In the genomic region with DNA sequence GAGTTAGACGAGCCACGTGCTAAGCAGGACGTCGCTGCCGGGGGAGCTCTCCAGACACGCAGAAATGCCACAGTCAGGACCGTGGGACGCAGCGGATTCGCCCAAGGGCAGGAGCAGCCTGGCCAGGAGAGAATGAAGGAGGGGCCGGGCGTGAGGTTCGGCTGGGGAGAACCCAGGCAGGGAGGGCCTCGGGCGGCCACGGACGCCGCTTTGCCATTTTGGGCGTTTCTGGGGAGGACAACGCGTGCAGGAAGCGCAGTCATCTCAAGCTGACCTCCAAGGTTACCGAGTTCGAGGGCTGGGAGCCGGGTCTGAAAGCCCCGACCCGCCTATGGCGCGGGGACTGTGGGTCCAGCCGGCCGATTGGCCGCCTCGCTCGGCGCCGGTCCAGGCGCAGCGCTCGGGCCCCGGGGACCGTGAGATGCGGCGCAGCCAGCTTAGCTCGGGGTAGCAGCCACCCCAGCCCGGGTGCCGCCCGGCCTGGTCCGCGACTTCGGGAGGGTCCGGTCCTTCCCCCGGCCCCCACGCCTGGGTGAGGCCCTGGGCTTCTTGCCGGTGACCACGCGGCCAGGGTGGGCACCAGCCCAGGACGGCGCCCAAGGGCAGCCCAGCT, we compare ENCODE assay signal across 9 cellular contexts. TPM values are rescaled to one million over a fixed set of nuclear protein-coding genes. Genes with fewer than 3 reads are reported as not detected.
DNase-seq lines count a peak whose midpoint lies in the region; TF ChIP-seq lines count a peak whose summit lies in the region.
"Had no signal": no experiment of that assay in that cellular context is flagged by ENCODE, and none has a peak within 500 bp of the region (broad histone marks: within the 10 kb centered on the region; RNA-seq: fewer than 3 reads in every experiment).

No MANE protein-coding gene starts in this region.

- no peaks in the 10 kb centered on the region for H3K9me3 ChIP-seq in CD4-positive, alpha-beta memory T cell (ENCODE audit: control insufficient read depth in 1 of 2, low read length in 2 of 2)
- H3K9me3 ChIP-seq in H9 (ENCODE audit: control insufficient read depth, low read depth, low read length) (no peaks in the 10 kb centered on the region), OCI-LY1 (ENCODE audit: low read length) (no peaks in the 10 kb centered on the region), iPS DF 6.9 (ENCODE audit: control insufficient read depth, insufficient read depth, low read length) (no peaks in the 10 kb centered on the region), spleen (no peaks in the 10 kb centered on the region)

- H3K27ac ChIP-seq in CD4-positive, alpha-beta memory T cell (ENCODE audit: low read depth, low read length), result peak overlapping the region; percentile 92
- H3K27ac ChIP-seq in H9 (ENCODE audit: insufficient read length, low read depth, low read length) (no peak overlapping the region), OCI-LY1 (ENCODE audit: low read depth, low read length, poor library complexity, severe bottlenecking) (peak overlapping the region; percentile 81), iPS DF 6.9 (ENCODE audit: low read length) (no peak overlapping the region), spleen (peak overlapping the region; percentile 89 to 98 (median 96))

- H3K14ac ChIP-seq in H9 (ENCODE audit: insufficient read depth, low read length), result 0 out of 2 replicates have a peak overlapping the region, but pooled peaks have one; percentile 19

- no peak overlapping the region for H3T11ph ChIP-seq in H9 (ENCODE audit: low read length)

- H2BK15ac ChIP-seq in H9 (ENCODE audit: low read depth, low read length), result no peak overlapping the region

- H3K79me1 ChIP-seq in H9 (ENCODE audit: insufficient read depth, low read depth, low read length, poor library complexity, severe bottlenecking), result no peaks in the 10 kb centered on the region

- peak overlapping the region; percentile 61 to 70 for H3K4me3 ChIP-seq in CD4-positive, alpha-beta memory T cell (ENCODE audit: low read length in 2 of 2)
- H3K4me3 ChIP-seq in OCI-LY1 (ENCODE audit: low read depth, low read length, poor library complexity, severe bottlenecking), result peak overlapping the region; percentile 70
- H3K4me3 ChIP-seq in iPS DF 6.9 (ENCODE audit: low read length), result peak overlapping the region; percentile 44; the same call in 1 of the 2 replicates
- peak overlapping the region; percentile 51 to 90 (median 79) for H3K4me3 ChIP-seq in spleen

- H3F3A ChIP-seq in OCI-LY1 (ENCODE audit: insufficient read depth, low read length), result no peaks in the 10 kb centered on the region

- peak overlapping the region; percentile 90 to 99 (median 96) for H3K27ac Mint-ChIP-seq in CD4-positive, alpha-beta memory T cell
- no peak overlapping the region for H3K27ac Mint-ChIP-seq in H9

- H3K56ac ChIP-seq in H9 (ENCODE audit: insufficient read length, low read depth, low read length), result no peak overlapping the region

- no peak overlapping the region for H3K18ac ChIP-seq in H9 (ENCODE audit: insufficient read length, low read depth, low read length)

- DNase-seq in CD4-positive, alpha-beta memory T cell, result peak in 2 of 5 donors; percentile 19 to 24
- DNase-seq in H9 (no peak), amniotic epithelial cell (ENCODE audit: low read depth) (peak; percentile 18), iPS DF 6.9 (ENCODE audit: low read depth, low spot score) (no peak), spleen (peak; percentile 91), globus pallidus (ENCODE audit: low spot score) (no peak), NK-92 (lab: John Stamatoyannopoulos, UW; ENCODE audit: unreplicated experiment) (no peak)

- H3K4me2 ChIP-seq in H9 (ENCODE audit: insufficient read depth, insufficient read length, low read length) (peak overlapping the region; percentile 79), OCI-LY1 (ENCODE audit: low read length) (peak overlapping the region; percentile 89)

- H3K23ac ChIP-seq in H9 (ENCODE audit: insufficient read length, low read depth, low read length), result no peak overlapping the region

- CTCF ChIA-PET in CD4-positive, alpha-beta memory T cell (lab: Charles Lee; ENCODE audit: partially characterized antibody), result interaction anchor here (0.6 to 3.4 kb wide), 13 partner anchors 10 to 292 kb away, joined by 3 to 38 read pairs (median 5); a partner anchor contains a TSS

- POLR2A ChIA-PET in CD4-positive, alpha-beta memory T cell (lab: Charles Lee; ENCODE audit: partially characterized antibody), result interaction anchor here (0.8 to 4.4 kb wide), 42 partner anchors 9 to 358 kb away, joined by 3 to 86 read pairs (median 6); a partner anchor contains a TSS

- intact Hi-C loops in CD4-positive, alpha-beta memory T cell (cut with micrococcal nuclease), result loop anchor here (1.0 to 5.0 kb wide), 7 partner anchors 9 to 239 kb away; a partner anchor contains a TSS
- intact Hi-C loops in spleen (cut with DNase I; ENCODE audit: low total_unique reads), result no loop called here

- no peak overlapping the region for H2AK5ac ChIP-seq in H9 (ENCODE audit: insufficient read length, low read length)

- H2BK120ac ChIP-seq in H9 (ENCODE audit: low read depth, low read length, poor library complexity, severe bottlenecking), result no peak overlapping the region

- no peaks in the 10 kb centered on the region for H3K9me3 Mint-ChIP-seq in CD4-positive, alpha-beta memory T cell
- H3K9me3 Mint-ChIP-seq in H9, result no peaks in the 10 kb centered on the region

- H3K27me3 Mint-ChIP-seq in CD4-positive, alpha-beta memory T cell, result no peaks in the 10 kb centered on the region
- peaks cover 10% of the 10 kb centered on the region for H3K27me3 Mint-ChIP-seq in H9 (ENCODE audit: low read depth)

- no peaks in the 10 kb centered on the region for H3K9me2 ChIP-seq in OCI-LY1 (ENCODE audit: low read depth, low read length)

- H2BK20ac ChIP-seq in H9 (ENCODE audit: low read depth, low read length, poor library complexity, severe bottlenecking), result no peak overlapping the region

- no peaks in the 10 kb centered on the region for H3K79me2 ChIP-seq in H9 (ENCODE audit: insufficient read depth, low read length)
- no peaks in the 10 kb centered on the region for H3K79me2 ChIP-seq in OCI-LY1 (ENCODE audit: insufficient read depth, low read length)

- peak overlapping the region; percentile 82 to 93 (median 88) for H3K4me3 Mint-ChIP-seq in CD4-positive, alpha-beta memory T cell
- peak overlapping the region; percentile 74 to 93 for H3K4me3 Mint-ChIP-seq in H9

- H3K4me1 Mint-ChIP-seq in CD4-positive, alpha-beta memory T cell, result peaks cover 17 to 37% (median 28%) of the 10 kb centered on the region in 4 donors
- H3K4me1 Mint-ChIP-seq in H9, result peaks cover 17 to 21% of the 10 kb centered on the region in 2 experiments

- H3K27me3 ChIP-seq in CD4-positive, alpha-beta memory T cell (ENCODE audit: insufficient read depth, low read length), result no peaks in the 10 kb centered on the region
- no peaks in the 10 kb centered on the region for H3K27me3 ChIP-seq in H9 (ENCODE audit: insufficient read depth, low read length)
- H3K27me3 ChIP-seq in OCI-LY1 (ENCODE audit: insufficient read depth, low read length), result no peaks in the 10 kb centered on the region; the same call in 1 of the 2 replicates
- no peaks in the 10 kb centered on the region for H3K27me3 ChIP-seq in iPS DF 6.9 (ENCODE audit: control insufficient read depth, insufficient read depth, low read length)
- H3K27me3 ChIP-seq in spleen (replicated peaks in 1 of 7), result no peaks in the 10 kb centered on the region

- H2BK12ac ChIP-seq in H9 (ENCODE audit: insufficient read length, low read depth, low read length), result no peak overlapping the region

- no peak overlapping the region for H2BK5ac ChIP-seq in H9 (ENCODE audit: insufficient read length, low read length)

- TF ChIP-seq POLR2A in spleen (IDR thresholded peaks at IDR 0.05), result no peak

- H3K23me2 ChIP-seq in H9 (ENCODE audit: insufficient read length, low read depth, low read length, poor library complexity, severe bottlenecking), result peaks cover 12% of the 10 kb centered on the region

- no peak overlapping the region for H4K91ac ChIP-seq in H9 (ENCODE audit: insufficient read length, low read depth, low read length)

- no CpG with 5 or more reads among the region's 58 CpGs for WGBS in H9 (ENCODE audit: extremely low coverage, insufficient read length, low lambda C conversion rate)
- WGBS in iPS DF 6.9 (ENCODE audit: insufficient coverage, insufficient read length), result no CpG with 5 or more reads among the region's 58 CpGs
- 0 to 1% (median 0%) methylated on average over 11 to 58 of the region's 58 CpGs for WGBS in spleen, 5 donors

- H4K20me1 ChIP-seq in H9 (ENCODE audit: control insufficient read depth, insufficient read depth, insufficient read length) (no peaks in the 10 kb centered on the region), OCI-LY1 (ENCODE audit: insufficient read depth, low read length) (no peaks in the 10 kb centered on the region)

- TF ChIP-seq CTCF in H9 (conservative IDR thresholded peaks at IDR 0.05) (no peak), OCI-LY1 (IDR thresholded peaks at IDR 0.05; ENCODE audit: low read length) (no peak), spleen (IDR thresholded peaks at IDR 0.05 in 8 of 11, conservative IDR thresholded peaks at IDR 0.05 in 3 of 11) (no peak)

- H4K8ac ChIP-seq in H9 (replicated peaks; ENCODE audit: insufficient read length, low read depth, low read length), result no peak overlapping the region

- H4K5ac ChIP-seq in H9 (ENCODE audit: insufficient read length, low read depth, low read length), result no peak overlapping the region

- H3K36me3 ChIP-seq in CD4-positive, alpha-beta memory T cell (ENCODE audit: insufficient read depth, low read length), result no peaks in the 10 kb centered on the region
- H3K36me3 ChIP-seq in OCI-LY1 (ENCODE audit: insufficient read depth, low read length), result peaks cover 21% of the 10 kb centered on the region
- 0 out of 2 replicates have a peak, but pooled peaks cover under 1% of the 10 kb centered on the region for H3K36me3 ChIP-seq in iPS DF 6.9 (ENCODE audit: control insufficient read depth, insufficient read depth, low read length)
- peaks cover 0 to 54% (median 28%) of the 10 kb centered on the region in 6 donors for H3K36me3 ChIP-seq in spleen

- H3K9ac ChIP-seq in H9 (ENCODE audit: extremely low read depth, insufficient read length, low read length) (no peak overlapping the region), OCI-LY1 (ENCODE audit: low read length) (peak overlapping the region; percentile 86)

- H3K4me1 ChIP-seq in CD4-positive, alpha-beta memory T cell (ENCODE audit: insufficient read depth, low read length), result peaks cover 29% of the 10 kb centered on the region
- H3K4me1 ChIP-seq in H9 (ENCODE audit: insufficient read depth, low read length) (no peaks in the 10 kb centered on the region), OCI-LY1 (ENCODE audit: insufficient read depth, low read length, severe bottlenecking) (peaks cover 34% of the 10 kb centered on the region), iPS DF 6.9 (ENCODE audit: control insufficient read depth, insufficient read depth, low read length) (no peaks in the 10 kb centered on the region; the same call in 1 of the 2 replicates), spleen (peaks cover 14 to 71% (median 35%) of the 10 kb centered on the region in 6 donors)

- H3K36me3 Mint-ChIP-seq in CD4-positive, alpha-beta memory T cell, result peaks cover 5 to 25% of the 10 kb centered on the region in 2 donors
- peaks cover 0 to 9% (median 4%) of the 10 kb centered on the region in 3 experiments; a peak in 3 of 7 replicates for H3K36me3 Mint-ChIP-seq in H9 (ENCODE audit: insufficient read depth in 1 of 3, low read depth in 3 of 3)

- no peak overlapping the region for H3K4ac ChIP-seq in H9 (ENCODE audit: low read depth, low read length)

- H2AFZ ChIP-seq in H9 (ENCODE audit: low read length) (no peak overlapping the region), OCI-LY1 (ENCODE audit: low read length) (no peak overlapping the region)

RNA-seq across cellular contexts. Expression of a gene that starts 0.8 kb away (rescaled TPM):
- total RNA-seq in CD4-positive, alpha-beta memory T cell, result 10 to 100 TPM; 63.3 to 71.0 TPM
- polyA plus RNA-seq in CD4-positive, alpha-beta memory T cell, result 10 to 100 TPM; 35.4 to 37.5 TPM
- total RNA-seq in H9 (2021), result 32.7 and 34.9 TPM in 2 replicates
- 10 to 100 TPM; 43.2 to 67.9 (median 51.7) TPM for total RNA-seq in spleen
- 100 to 1,000 TPM in 1 of 3 donors, 10 to 100 TPM in 2; 49.6 to 112 (median 90.0) TPM for polyA plus RNA-seq in spleen

RNA-seq across cellular contexts. Expression of a gene that starts 8.7 kb away (rescaled TPM):
- 10 to 100 TPM; 10.6 to 12.5 TPM for total RNA-seq in CD4-positive, alpha-beta memory T cell
- polyA plus RNA-seq in CD4-positive, alpha-beta memory T cell, result 1 to 10 TPM in 1 of 2 donors, under 1 TPM in 1; 0.81 to 2.9 TPM
- total RNA-seq in H9 (2021) (5.6 and 6.6 TPM in 2 replicates), spleen (10 to 100 TPM; 19.5 to 35.9 (median 28.6) TPM)
- polyA plus RNA-seq in spleen, result 10 to 100 TPM; 12.5 to 29.7 (median 24.6) TPM

RNA-seq across cellular contexts. Expression of a gene that starts 15.7 kb away (rescaled TPM):
- under 1 TPM; 0.09 to 0.11 TPM for total RNA-seq in CD4-positive, alpha-beta memory T cell
- polyA plus RNA-seq in CD4-positive, alpha-beta memory T cell, result under 1 TPM; 0.10 to 0.15 TPM
- 29.8 and 30.0 TPM in 2 replicates for total RNA-seq in H9 (2021)
- total RNA-seq in spleen, result 1 to 10 TPM; 2.1 to 6.5 (median 3.0) TPM
- 1 to 10 TPM in 2 of 3 donors, under 1 TPM in 1; 0.76 to 2.5 (median 2.4) TPM for polyA plus RNA-seq in spleen

RNA-seq across cellular contexts. Expression of a gene that starts 28.5 kb away (rescaled TPM):
- 100 to 1,000 TPM; 357 to 362 TPM for total RNA-seq in CD4-positive, alpha-beta memory T cell
- polyA plus RNA-seq in CD4-positive, alpha-beta memory T cell, result 100 to 1,000 TPM; 135 to 206 TPM
- 27.3 and 29.4 TPM in 2 replicates for total RNA-seq in H9 (2021)
- total RNA-seq in spleen, result 100 to 1,000 TPM; 105 to 250 (median 166) TPM
- 100 to 1,000 TPM; 342 to 536 (median 501) TPM for polyA plus RNA-seq in spleen

RNA-seq across cellular contexts. Expression of a gene that starts 32.2 kb away (rescaled TPM):
- total RNA-seq in CD4-positive, alpha-beta memory T cell, result not detected
- polyA plus RNA-seq in CD4-positive, alpha-beta memory T cell, result not detected
- total RNA-seq in H9 (2021), result 4.0 and 5.1 TPM in 2 replicates
- under 1 TPM in 2 of 7 donors, not detected in 5; 0.32 to 0.40 TPM for total RNA-seq in spleen
- under 1 TPM in 2 of 3 donors, not detected in 1; 0.11 to 0.58 TPM for polyA plus RNA-seq in spleen
- total RNA-seq: NCI-H460 had no signal

Comparison
In these comparisons a context has a peak if more than half of its experiments do, and no peak if none do; other contexts are left out.
1. DNase-seq: peak in amniotic epithelial cell (single experiment) and spleen (single experiment); none in H9 (single experiment), iPS DF 6.9 (single experiment), globus pallidus (single experiment) and NK-92 (single experiment).
2. H3K27ac ChIP-seq: peak in CD4-positive, alpha-beta memory T cell (single experiment), OCI-LY1 (single experiment) and spleen (8 of 8); none in H9 (single experiment) and iPS DF 6.9 (single experiment).
3. H3K27ac Mint-ChIP-seq: peak in CD4-positive, alpha-beta memory T cell (7 of 7); none in H9 (0 of 3).
4. Peak in every context shown above with its lines, with median percentiles within 50 percentile points of each other: H3K4me3 ChIP-seq.